13 cellular contexts compared by ENCODE assay signal in genomic region chr16:48421741-48422140, GRCh38. TPM values are rescaled to one million over a fixed set of nuclear protein-coding genes. Genes with fewer than 3 reads are reported as not detected.
DNase-seq lines count a peak whose midpoint lies in the region; TF ChIP-seq lines count a peak whose summit lies in the region.
"Had no signal": no experiment of that assay in that cellular context is flagged by ENCODE, and none has a peak within 500 bp of the region (broad histone marks: within the 10 kb centered on the region; RNA-seq: fewer than 3 reads in every experiment).

No MANE protein-coding gene starts in this region.

- H3K9me3 Mint-ChIP-seq in mesothelial cell of epicardium = no peaks in the 10 kb centered on the region
- H3K9me3 Mint-ChIP-seq: CD4-positive, alpha-beta T cell had no signal

- H3K4me1 ChIP-seq in smooth muscle cell (ENCODE audit: low read depth) (no peaks in the 10 kb centered on the region), thyroid gland (peaks cover 0 to 11% of the 10 kb centered on the region in 2 donors)

- no peaks in the 10 kb centered on the region for H3K4me1 Mint-ChIP-seq in mesothelial cell of epicardium

- H3K27me3 Mint-ChIP-seq in mesothelial cell of epicardium (ENCODE audit: low read depth) = no peaks in the 10 kb centered on the region
- H3K27me3 Mint-ChIP-seq: B cell; CD4-positive, alpha-beta T cell had no signal

- intact Hi-C loops in thyroid gland (cut with DNase I) = loop anchor here (10.0 kb wide), 1 partner anchor 73 kb away; no protein-coding TSS in a partner anchor

- H3K9me3 ChIP-seq in smooth muscle cell (replicated peaks; ENCODE audit: low read depth) (no peaks in the 10 kb centered on the region), thyroid gland (no peaks in the 10 kb centered on the region)

- no peaks in the 10 kb centered on the region for H3K27me3 ChIP-seq in brain microvascular endothelial cell (replicated peaks)
- no peaks in the 10 kb centered on the region for H3K27me3 ChIP-seq in smooth muscle cell (ENCODE audit: low read depth)
- no peaks in the 10 kb centered on the region for H3K27me3 ChIP-seq in thyroid gland

- H3K4me3 Mint-ChIP-seq in mesothelial cell of epicardium = no peak overlapping the region
- H3K4me3 Mint-ChIP-seq: B cell; CD4-positive, alpha-beta T cell had no signal

- no peak overlapping the region for H2AFZ ChIP-seq in smooth muscle cell (ENCODE audit: low read depth)

- H3F3A ChIP-seq in smooth muscle cell (ENCODE audit: low read depth) = no peaks in the 10 kb centered on the region

- no peaks in the 10 kb centered on the region for H3K36me3 Mint-ChIP-seq in mesothelial cell of epicardium

- H3K9ac ChIP-seq in smooth muscle cell (ENCODE audit: low read depth) = no peak overlapping the region

- in situ Hi-C loops in brain microvascular endothelial cell (cut with HindIII; ENCODE audit: low pct_ligation_motif_present, low sequenced_read_pairs) = no loop called here

- peak overlapping the region; percentile 62 for H3K27ac ChIP-seq in brain microvascular endothelial cell
- no peak overlapping the region for H3K27ac ChIP-seq in smooth muscle cell (ENCODE audit: low read depth)
- H3K27ac ChIP-seq in thyroid gland = no peak overlapping the region

- H3K4me3 ChIP-seq in brain microvascular endothelial cell (ENCODE audit: low read depth, low read length) (no peak overlapping the region), smooth muscle cell (no peak overlapping the region), thyroid gland (replicated peaks in 1 of 3) (no peak overlapping the region)

- DNase-seq in ELR (ENCODE audit: low read depth) = peak; percentile 6
- peak; percentile 28 for DNase-seq in brain microvascular endothelial cell
- DNase-seq in iris pigment epithelial cell (ENCODE audit: low read depth) = peak; percentile 35
- DNase-seq in mesothelial cell of epicardium (ENCODE audit: low spot score in 2 of 2, unreplicated experiment in 2 of 2) = no peak
- no peak for DNase-seq in smooth muscle cell (lab: John Stamatoyannopoulos, UW; ENCODE audit: unreplicated experiment)
- DNase-seq in GOT3 (lab: John Stamatoyannopoulos, UW) = no peak
- no peak for DNase-seq in thyroid gland
- DNase-seq: C1 segment of cervical spinal cord; Calu3; CD4-positive, alpha-beta T cell; DMS79; GF-D8 had no signal

- TF ChIP-seq POLR2A in thyroid gland (IDR thresholded peaks at IDR 0.05) = no peak

- H3K36me3 ChIP-seq in brain microvascular endothelial cell (replicated peaks) (no peaks in the 10 kb centered on the region), smooth muscle cell (ENCODE audit: low read depth) (no peaks in the 10 kb centered on the region), thyroid gland (no peaks in the 10 kb centered on the region)

- H3K4me2 ChIP-seq in smooth muscle cell = no peak overlapping the region

- H4K20me1 ChIP-seq in smooth muscle cell (ENCODE audit: low read depth) = no peaks in the 10 kb centered on the region

- H3K79me2 ChIP-seq in smooth muscle cell (ENCODE audit: low read depth) = no peaks in the 10 kb centered on the region

- WGBS in smooth muscle cell (ENCODE audit: low lambda C conversion rate) = 76% methylated on average over 3 of the region's 3 CpGs
- WGBS in thyroid gland, 2 donors = 76% methylated on average over 3 of the region's 3 CpGs

- no peak overlapping the region for H3K27ac Mint-ChIP-seq in mesothelial cell of epicardium
- H3K27ac Mint-ChIP-seq: B cell; CD4-positive, alpha-beta T cell had no signal

- TF ChIP-seq CTCF in brain microvascular endothelial cell (IDR thresholded peaks at IDR 0.05; ENCODE audit: low read depth, low read length, missing control alignments) = no peak
- TF ChIP-seq CTCF in mesothelial cell of epicardium (IDR thresholded peaks at IDR 0.05; ENCODE audit: unreplicated experiment) = no peak
- TF ChIP-seq CTCF in smooth muscle cell (IDR thresholded peaks at IDR 0.05; ENCODE audit: borderline replicate concordance, insufficient read depth, poor library complexity, severe bottlenecking) = no peak
- no peak for TF ChIP-seq CTCF in thyroid gland (IDR thresholded peaks at IDR 0.05)

RNA-seq across cellular contexts. Expression of gene SIAH1, which starts 36.5 kb away (rescaled TPM):
- total RNA-seq in mesothelial cell of epicardium (41.5 to 44.0 TPM (median 43.8 TPM) in 3 replicates), smooth muscle cell (30.7 and 34.0 TPM in 2 replicates), thyroid gland (10 to 100 TPM; 23.9 to 45.8 (median 34.4) TPM)
- 21.3 and 24.5 TPM in 2 replicates for polyA plus RNA-seq in smooth muscle cell

Comparison
In these comparisons a context has a peak if more than half of its experiments do, and no peak if none do; other contexts are left out.
1. DNase-seq: peak in ELR (single experiment), brain microvascular endothelial cell (single experiment) and iris pigment epithelial cell (single experiment); none in mesothelial cell of epicardium (0 of 2), smooth muscle cell (single experiment), GOT3 (single experiment) and thyroid gland (0 of 2).